ENCODE assay signal across 1 cellular context in the genomic region with DNA sequence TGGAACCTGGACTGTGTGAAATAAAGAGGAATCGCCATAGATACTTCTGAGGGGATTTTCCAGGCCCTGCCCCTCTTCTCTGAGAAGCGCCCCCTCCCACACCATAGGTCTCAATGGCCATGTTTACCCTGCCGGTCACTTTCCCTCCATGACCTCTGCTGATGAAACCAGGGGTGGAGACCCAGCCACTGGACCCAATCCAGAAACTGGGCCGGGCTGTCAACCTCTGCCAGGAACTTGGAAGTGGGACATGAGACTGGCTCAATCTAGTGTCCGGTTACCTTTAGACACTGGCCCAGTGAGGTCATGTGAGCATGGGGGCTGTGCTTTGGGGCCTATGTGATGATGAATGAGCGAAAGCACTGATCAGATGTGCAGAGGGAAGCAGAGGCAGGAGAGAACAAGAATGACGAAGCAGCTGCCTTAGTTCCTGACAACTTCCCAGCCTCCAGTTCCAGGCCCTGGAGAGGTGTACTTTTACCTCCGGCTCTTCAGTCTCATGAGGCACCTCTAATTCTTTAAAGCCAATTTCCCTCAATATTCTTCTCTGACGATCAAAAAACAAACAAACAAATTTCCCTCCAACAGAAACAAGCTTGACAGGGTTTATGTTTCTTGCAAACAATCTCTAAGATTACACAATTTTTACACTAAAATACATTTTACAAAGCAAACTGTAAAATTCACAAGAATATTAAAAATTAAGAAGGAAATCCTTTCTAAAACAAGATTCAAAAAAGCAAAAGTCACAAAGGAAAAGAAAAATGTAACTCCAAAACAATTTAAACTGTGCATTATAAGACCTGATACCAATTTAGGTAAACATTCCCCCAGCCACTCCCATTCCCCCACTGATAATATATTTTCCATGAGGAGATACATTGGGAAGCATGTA.
TF ChIP-seq lines count a peak whose summit lies in the region.

No MANE protein-coding gene starts in this region.

TF ChIP-seq in K562, 482 proteins besides CTCF, POLR2A, EP300 and RAD21 (continued from another document and continues in another):
- TF ChIP-seq PCBP1 (IDR thresholded peaks at IDR 0.05; ENCODE audit: low read depth, low read length, poor library complexity, severe bottlenecking) (no peak), FOSL1 (tag; conservative IDR thresholded peaks at IDR 0.05) (peak; percentile 68), KDM4B (IDR thresholded peaks at IDR 0.05; ENCODE audit: borderline replicate concordance in 2 of 2, low read depth in 1 of 2) (no peak), CC2D1A (IDR thresholded peaks at IDR 0.05) (no peak), SP1 (CRISPR knock-in tag; IDR thresholded peaks at IDR 0.05) (peak; percentile 42; the same call in 1 of the 2 replicates), RAD51 (IDR thresholded peaks at IDR 0.05; ENCODE audit: borderline replicate concordance, low read depth) (peak; percentile 94), SRF (CRISPR knock-in tag; IDR thresholded peaks at IDR 0.05) (0 out of 4 replicates have a peak, but pooled peaks have one; percentile 8 to 24), ASH1L (IDR thresholded peaks at IDR 0.05; ENCODE audit: borderline replicate concordance, low read depth, partially characterized antibody) (no peak), MIER1 (IDR thresholded peaks at IDR 0.05; ENCODE audit: low read depth) (no peak), CEBPG (CRISPR knock-in tag; IDR thresholded peaks at IDR 0.05) (peak; percentile 86), CEBPG (tag; conservative IDR thresholded peaks at IDR 0.05 in 1 of 2, IDR thresholded peaks at IDR 0.05 in 1 of 2) (no peak; a peak in 2 of 4 replicates), MCM5 (IDR thresholded peaks at IDR 0.05; ENCODE audit: low read depth) (no peak), AFF4 (CRISPR knock-in tag; IDR thresholded peaks at IDR 0.05) (no peak), MNT (conservative IDR thresholded peaks at IDR 0.05) (peak; percentile 43 to 70; a peak in 3 of 4 replicates), ZNF764 (CRISPR knock-in tag; IDR thresholded peaks at IDR 0.05; ENCODE audit: low read depth) (no peak), ZFX (CRISPR knock-in tag; IDR thresholded peaks at IDR 0.05) (peak; percentile 57; the same call in 1 of the 2 replicates), STAT5A (IDR thresholded peaks at IDR 0.05; ENCODE audit: borderline replicate concordance, low read length) (no peak), LEF1 (IDR thresholded peaks at IDR 0.05) (peak; percentile 86; the same call in 1 of the 2 replicates), KLF1 (tag; IDR thresholded peaks at IDR 0.05) (no peak), MECOM (CRISPR knock-in tag; IDR thresholded peaks at IDR 0.05) (no peak; the same call in 1 of the 2 replicates), DACH1 (IDR thresholded peaks at IDR 0.05; ENCODE audit: partially characterized antibody) (no peak), MCM2 (IDR thresholded peaks at IDR 0.05; ENCODE audit: low read depth) (no peak), KAT2B (IDR thresholded peaks at IDR 0.05; ENCODE audit: low read depth, low read length) (no peak), NFYB (IDR thresholded peaks at IDR 0.05; ENCODE audit: extremely low read depth, insufficient read length) (no peak), PHF21A (IDR thresholded peaks at IDR 0.05; ENCODE audit: borderline replicate concordance, low read depth) (no peak; the same call in 1 of the 2 replicates)
- TF ChIP-seq, protein P1, sequence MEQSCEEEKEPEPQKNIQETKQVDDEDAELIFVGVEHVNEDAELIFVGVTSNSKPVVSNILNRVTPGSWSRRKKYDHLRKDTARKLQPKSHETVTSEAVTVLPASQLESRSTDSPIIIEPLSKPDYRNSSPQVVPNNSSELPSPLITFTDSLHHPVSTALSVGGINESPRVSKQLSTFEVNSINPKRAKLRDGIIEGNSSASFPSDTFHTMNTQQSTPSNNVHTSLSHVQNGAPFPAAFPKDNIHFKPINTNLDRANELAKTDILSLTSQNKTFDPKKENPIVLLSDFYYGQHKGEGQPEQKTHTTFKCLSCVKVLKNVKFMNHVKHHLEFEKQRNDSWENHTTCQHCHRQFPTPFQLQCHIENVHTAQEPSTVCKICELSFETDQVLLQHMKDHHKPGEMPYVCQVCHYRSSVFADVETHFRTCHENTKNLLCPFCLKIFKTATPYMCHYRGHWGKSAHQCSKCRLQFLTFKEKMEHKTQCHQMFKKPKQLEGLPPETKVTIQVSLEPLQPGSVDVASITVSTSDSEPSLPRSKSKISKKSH (CRISPR knock-in tag; IDR thresholded peaks at IDR 0.05): no peak
- TF ChIP-seq, protein P2, sequence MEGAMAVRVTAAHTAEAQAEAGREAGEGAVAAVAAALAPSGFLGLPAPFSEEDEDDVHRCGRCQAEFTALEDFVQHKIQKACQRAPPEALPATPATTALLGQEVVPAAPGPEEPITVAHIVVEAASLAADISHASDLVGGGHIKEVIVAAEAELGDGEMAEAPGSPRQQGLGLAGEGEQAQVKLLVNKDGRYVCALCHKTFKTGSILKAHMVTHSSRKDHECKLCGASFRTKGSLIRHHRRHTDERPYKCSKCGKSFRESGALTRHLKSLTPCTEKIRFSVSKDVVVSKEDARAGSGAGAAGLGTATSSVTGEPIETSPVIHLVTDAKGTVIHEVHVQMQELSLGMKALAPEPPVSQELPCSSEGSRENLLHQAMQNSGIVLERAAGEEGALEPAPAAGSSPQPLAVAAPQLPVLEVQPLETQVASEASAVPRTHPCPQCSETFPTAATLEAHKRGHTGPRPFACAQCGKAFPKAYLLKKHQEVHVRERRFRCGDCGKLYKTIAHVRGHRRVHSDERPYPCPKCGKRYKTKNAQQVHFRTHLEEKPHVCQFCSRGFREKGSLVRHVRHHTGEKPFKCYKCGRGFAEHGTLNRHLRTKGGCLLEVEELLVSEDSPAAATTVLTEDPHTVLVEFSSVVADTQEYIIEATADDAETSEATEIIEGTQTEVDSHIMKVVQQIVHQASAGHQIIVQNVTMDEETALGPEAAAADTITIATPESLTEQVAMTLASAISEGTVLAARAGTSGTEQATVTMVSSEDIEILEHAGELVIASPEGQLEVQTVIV (CRISPR knock-in tag; IDR thresholded peaks at IDR 0.05; ENCODE audit: borderline replicate concordance): no peak
- TF ChIP-seq, protein P3, sequence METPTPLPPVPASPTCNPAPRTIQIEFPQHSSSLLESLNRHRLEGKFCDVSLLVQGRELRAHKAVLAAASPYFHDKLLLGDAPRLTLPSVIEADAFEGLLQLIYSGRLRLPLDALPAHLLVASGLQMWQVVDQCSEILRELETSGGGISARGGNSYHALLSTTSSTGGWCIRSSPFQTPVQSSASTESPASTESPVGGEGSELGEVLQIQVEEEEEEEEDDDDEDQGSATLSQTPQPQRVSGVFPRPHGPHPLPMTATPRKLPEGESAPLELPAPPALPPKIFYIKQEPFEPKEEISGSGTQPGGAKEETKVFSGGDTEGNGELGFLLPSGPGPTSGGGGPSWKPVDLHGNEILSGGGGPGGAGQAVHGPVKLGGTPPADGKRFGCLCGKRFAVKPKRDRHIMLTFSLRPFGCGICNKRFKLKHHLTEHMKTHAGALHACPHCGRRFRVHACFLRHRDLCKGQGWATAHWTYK (CRISPR knock-in tag; IDR thresholded peaks at IDR 0.05): no peak
- TF ChIP-seq, protein P4, sequence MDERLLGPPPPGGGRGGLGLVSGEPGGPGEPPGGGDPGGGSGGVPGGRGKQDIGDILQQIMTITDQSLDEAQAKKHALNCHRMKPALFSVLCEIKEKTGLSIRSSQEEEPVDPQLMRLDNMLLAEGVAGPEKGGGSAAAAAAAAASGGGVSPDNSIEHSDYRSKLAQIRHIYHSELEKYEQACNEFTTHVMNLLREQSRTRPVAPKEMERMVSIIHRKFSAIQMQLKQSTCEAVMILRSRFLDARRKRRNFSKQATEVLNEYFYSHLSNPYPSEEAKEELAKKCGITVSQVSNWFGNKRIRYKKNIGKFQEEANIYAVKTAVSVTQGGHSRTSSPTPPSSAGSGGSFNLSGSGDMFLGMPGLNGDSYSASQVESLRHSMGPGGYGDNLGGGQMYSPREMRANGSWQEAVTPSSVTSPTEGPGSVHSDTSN (CRISPR knock-in tag; IDR thresholded peaks at IDR 0.05; ENCODE audit: low read depth): no peak
- TF ChIP-seq, protein P4 (tag; conservative IDR thresholded peaks at IDR 0.05; ENCODE audit: low read depth): peak; percentile 95
- TF ChIP-seq, protein P5, sequence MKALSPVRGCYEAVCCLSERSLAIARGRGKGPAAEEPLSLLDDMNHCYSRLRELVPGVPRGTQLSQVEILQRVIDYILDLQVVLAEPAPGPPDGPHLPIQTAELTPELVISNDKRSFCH (CRISPR knock-in tag; IDR thresholded peaks at IDR 0.05): no peak
- TF ChIP-seq, protein P5 (tag; IDR thresholded peaks at IDR 0.05): no peak
- TF ChIP-seq, protein P6, sequence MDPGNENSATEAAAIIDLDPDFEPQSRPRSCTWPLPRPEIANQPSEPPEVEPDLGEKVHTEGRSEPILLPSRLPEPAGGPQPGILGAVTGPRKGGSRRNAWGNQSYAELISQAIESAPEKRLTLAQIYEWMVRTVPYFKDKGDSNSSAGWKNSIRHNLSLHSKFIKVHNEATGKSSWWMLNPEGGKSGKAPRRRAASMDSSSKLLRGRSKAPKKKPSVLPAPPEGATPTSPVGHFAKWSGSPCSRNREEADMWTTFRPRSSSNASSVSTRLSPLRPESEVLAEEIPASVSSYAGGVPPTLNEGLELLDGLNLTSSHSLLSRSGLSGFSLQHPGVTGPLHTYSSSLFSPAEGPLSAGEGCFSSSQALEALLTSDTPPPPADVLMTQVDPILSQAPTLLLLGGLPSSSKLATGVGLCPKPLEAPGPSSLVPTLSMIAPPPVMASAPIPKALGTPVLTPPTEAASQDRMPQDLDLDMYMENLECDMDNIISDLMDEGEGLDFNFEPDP (CRISPR knock-in tag; IDR thresholded peaks at IDR 0.05): no peak
- TF ChIP-seq, protein P7, sequence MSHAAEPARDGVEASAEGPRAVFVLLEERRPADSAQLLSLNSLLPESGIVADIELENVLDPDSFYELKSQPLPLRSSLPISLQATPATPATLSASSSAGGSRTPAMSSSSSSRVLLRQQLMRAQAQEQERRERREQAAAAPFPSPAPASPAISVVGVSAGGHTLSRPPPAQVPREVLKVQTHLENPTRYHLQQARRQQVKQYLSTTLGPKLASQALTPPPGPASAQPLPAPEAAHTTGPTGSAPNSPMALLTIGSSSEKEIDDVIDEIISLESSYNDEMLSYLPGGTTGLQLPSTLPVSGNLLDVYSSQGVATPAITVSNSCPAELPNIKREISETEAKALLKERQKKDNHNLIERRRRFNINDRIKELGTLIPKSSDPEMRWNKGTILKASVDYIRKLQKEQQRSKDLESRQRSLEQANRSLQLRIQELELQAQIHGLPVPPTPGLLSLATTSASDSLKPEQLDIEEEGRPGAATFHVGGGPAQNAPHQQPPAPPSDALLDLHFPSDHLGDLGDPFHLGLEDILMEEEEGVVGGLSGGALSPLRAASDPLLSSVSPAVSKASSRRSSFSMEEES (CRISPR knock-in tag; IDR thresholded peaks at IDR 0.05): no peak; the same call in none of the 2 replicates
- TF ChIP-seq, protein P8, sequence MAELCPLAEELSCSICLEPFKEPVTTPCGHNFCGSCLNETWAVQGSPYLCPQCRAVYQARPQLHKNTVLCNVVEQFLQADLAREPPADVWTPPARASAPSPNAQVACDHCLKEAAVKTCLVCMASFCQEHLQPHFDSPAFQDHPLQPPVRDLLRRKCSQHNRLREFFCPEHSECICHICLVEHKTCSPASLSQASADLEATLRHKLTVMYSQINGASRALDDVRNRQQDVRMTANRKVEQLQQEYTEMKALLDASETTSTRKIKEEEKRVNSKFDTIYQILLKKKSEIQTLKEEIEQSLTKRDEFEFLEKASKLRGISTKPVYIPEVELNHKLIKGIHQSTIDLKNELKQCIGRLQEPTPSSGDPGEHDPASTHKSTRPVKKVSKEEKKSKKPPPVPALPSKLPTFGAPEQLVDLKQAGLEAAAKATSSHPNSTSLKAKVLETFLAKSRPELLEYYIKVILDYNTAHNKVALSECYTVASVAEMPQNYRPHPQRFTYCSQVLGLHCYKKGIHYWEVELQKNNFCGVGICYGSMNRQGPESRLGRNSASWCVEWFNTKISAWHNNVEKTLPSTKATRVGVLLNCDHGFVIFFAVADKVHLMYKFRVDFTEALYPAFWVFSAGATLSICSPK (IDR thresholded peaks at IDR 0.05; ENCODE audit: borderline replicate concordance): no peak
